8 cellular contexts compared by ENCODE assay signal in the genomic region with DNA sequence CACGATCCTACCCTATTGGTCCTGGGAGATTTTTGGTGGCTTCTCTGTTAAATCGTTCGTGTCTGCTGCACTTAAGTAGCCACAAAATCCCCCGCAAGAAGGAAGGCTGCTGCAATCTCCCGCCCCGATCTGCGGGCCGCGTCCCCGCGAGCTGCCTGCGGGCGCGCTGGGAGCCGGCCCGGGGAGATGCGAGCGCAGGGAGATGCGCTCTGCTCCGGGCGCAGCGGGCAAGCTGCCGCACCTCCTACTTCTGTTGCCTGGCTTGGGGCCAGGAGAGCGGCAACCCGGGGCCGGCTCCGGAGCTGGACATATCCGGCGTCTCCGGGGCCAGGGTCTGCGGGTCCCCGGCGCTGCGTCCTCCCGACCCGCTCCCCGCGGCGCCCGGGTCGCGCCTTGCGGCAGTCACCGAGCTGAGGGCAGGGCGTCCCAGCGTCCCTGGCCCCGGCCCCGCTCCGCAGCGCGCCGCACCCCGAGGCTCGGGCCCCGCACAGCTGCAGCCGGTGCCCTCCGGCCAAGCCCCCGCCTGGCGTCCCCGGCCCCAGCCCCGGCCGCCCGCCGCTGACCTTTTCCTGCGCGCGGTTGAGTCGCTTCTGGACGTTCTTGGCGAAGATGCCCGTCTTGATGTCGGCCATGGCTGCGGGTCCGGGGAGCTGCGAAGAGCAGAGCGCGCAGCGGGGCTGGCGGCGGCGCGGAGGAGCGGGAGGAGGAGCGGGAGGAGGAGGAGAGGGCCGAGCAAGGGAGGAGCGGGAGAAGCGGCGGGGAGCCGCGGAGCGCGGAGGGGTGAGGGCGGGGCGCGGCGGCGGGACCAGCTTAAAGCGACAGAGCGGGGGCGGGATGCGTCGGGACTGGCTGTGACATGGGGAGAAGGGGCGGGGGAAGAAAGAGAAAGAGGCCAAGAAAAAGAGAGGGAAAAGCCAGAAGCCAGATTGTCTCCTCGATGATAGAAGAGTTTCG. TPM values are rescaled to one million over a fixed set of nuclear protein-coding genes. Genes with fewer than 3 reads are reported as not detected.
A peak's percentile ranks its signal among the peaks of the same experiment; 100 is the strongest.
DNase-seq lines count a peak whose midpoint lies in the region; ATAC-seq, FAIRE-seq and TF ChIP-seq lines count a peak whose summit lies in the region.

AMPH (minus strand) TSS at position 654 of the 954 bp plus-strand sequence; CDS start at position 632, 22 bp downstream.

- ATAC-seq in right cardiac atrium (peak; percentile 87 to 94), pancreas (peak in 3 of 4 donors; percentile 78 to 83 (median 78)), GM18505 (IDR thresholded peaks at IDR 0.05; ENCODE audit: unreplicated experiment) (no peak)

- TF ChIP-seq CTCF in ascending aorta (IDR thresholded peaks at IDR 0.05) (no peak), pancreas (IDR thresholded peaks at IDR 0.05) (no peak)

- no peak for TF ChIP-seq POLR2A in GM18505 (IDR thresholded peaks at IDR 0.05; ENCODE audit: borderline replicate concordance, extremely low read depth, insufficient read depth, insufficient read length)

- H3K4me3 ChIP-seq in ascending aorta (peak within 1 kb of the TSS; percentile 63 to 83), right cardiac atrium (ENCODE audit: low read length) (peak within 1 kb of the TSS; percentile 85), pancreas (peak within 1 kb of the TSS; percentile 10 to 40 (median 22))

- no peaks in the 10 kb centered on the region for H3K4me1 ChIP-seq in ascending aorta
- no peaks in the 10 kb centered on the region for H3K4me1 ChIP-seq in right cardiac atrium (ENCODE audit: control insufficient read depth, insufficient read depth, low read length)
- H3K4me1 ChIP-seq in pancreas: no peaks in the 10 kb centered on the region

- DNase-seq in EL: peak; percentile 76
- DNase-seq in NCI-H2196 treated with DMSO at 0.1 percent for 48 hours (lab: John Stamatoyannopoulos, UW; ENCODE audit: unreplicated experiment): peak; percentile 20
- DNase-seq in ascending aorta (ENCODE audit: low spot score in 2 of 2): no peak
- peak; percentile 68 to 88 (median 88) for DNase-seq in right cardiac atrium
- peak; percentile 13 to 74 (median 32) for DNase-seq in pancreas
- DNase-seq in ureter (ENCODE audit: low spot score): no peak
- DNase-seq in HTR-8/SVneo (ENCODE audit: insufficient read length, low spot score): no peak

- intact Hi-C loops in ascending aorta (cut with DNase I): no loop called here
- intact Hi-C loops in right cardiac atrium (cut with DNase I): no loop called here
- intact Hi-C loops in pancreas (cut with DNase I): no loop called here

- H3K9me3 ChIP-seq in ascending aorta (no peaks in the 10 kb centered on the region), right cardiac atrium (ENCODE audit: control insufficient read depth, low read length) (no peaks in the 10 kb centered on the region), pancreas (no peaks in the 10 kb centered on the region)

- no peaks in the 10 kb centered on the region for H3K27me3 ChIP-seq in ascending aorta
- H3K27me3 ChIP-seq in right cardiac atrium (ENCODE audit: control insufficient read depth, insufficient read depth): no peaks in the 10 kb centered on the region
- H3K27me3 ChIP-seq in pancreas: peaks cover 0 to 4% (median 0%) of the 10 kb centered on the region in 4 donors

- no peak for FAIRE-seq in pancreas (lab: Jason Lieb, UNC)
- FAIRE-seq in HTR-8/SVneo (lab: Jason Lieb, UNC): no peak

- H3K27ac ChIP-seq in ascending aorta: peak within 1 kb of the TSS in 1 of 2 donors; percentile 18
- H3K27ac ChIP-seq in right cardiac atrium (ENCODE audit: low read length): no peak within 1 kb of the TSS
- no peak within 1 kb of the TSS for H3K27ac ChIP-seq in pancreas

- H3K36me3 ChIP-seq in ascending aorta: no peaks in the 10 kb centered on the region
- H3K36me3 ChIP-seq in pancreas: no peaks in the 10 kb centered on the region

- 1% methylated on average over 105 of the region's 105 CpGs for WGBS in right cardiac atrium
- 1% methylated on average over 95 to 105 of the region's 105 CpGs for WGBS in pancreas, 2 donors

RNA-seq across cellular contexts. Expression of gene AMPH, which starts in this region (rescaled TPM):
- total RNA-seq in ascending aorta: 22.1 TPM
- total RNA-seq in right cardiac atrium: 1 to 10 TPM; 1.3 to 4.7 (median 3.0) TPM
- polyA plus RNA-seq in right cardiac atrium: 1.3 TPM
- total RNA-seq in pancreas: 1 to 10 TPM in 3 of 6 donors, under 1 TPM in 3; 0.22 to 1.9 (median 1.2) TPM
- polyA plus RNA-seq in pancreas: 1 to 10 TPM; 1.2 to 6.8 TPM
- total RNA-seq in ureter: 2.1 TPM

Comparison
In these comparisons a context has a peak if more than half of its experiments do, and no peak if none do; other contexts are left out.
1. DNase-seq: peak in EL (single experiment), NCI-H2196 treated with DMSO at 0.1 percent for 48 hours (single experiment), right cardiac atrium (3 of 3) and pancreas (6 of 6); none in ascending aorta (0 of 2), ureter (single experiment) and HTR-8/SVneo (single experiment).
2. H3K4me3 ChIP-seq: peak in every context shown above with its lines; median percentile 85 in right cardiac atrium; 73 in ascending aorta; 22 in pancreas.